In the genomic region with DNA sequence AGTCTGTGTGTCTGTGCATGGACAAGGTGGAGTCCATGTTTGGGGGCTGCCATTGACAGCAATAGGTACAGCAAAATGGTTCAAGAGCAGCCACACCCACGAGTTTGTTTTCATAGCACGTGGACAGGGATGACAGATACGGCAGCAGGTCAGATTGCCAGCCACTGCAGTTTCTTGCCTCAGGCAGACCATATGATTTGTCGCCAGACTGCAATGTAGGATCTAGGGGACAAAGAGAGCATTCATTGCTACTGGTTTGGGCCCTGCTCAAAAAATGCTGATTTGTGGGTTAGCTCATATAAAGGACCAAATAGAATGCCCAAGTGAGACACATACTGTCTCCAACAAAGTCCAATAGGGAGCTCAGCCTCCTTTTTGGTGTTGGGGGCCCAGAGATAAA, we compare ENCODE assay signal across 16 cellular contexts.
"Had no signal": no experiment of that assay in that cellular context is flagged by ENCODE, and none has a peak within 500 bp of the region (broad histone marks: within the 10 kb centered on the region; RNA-seq: fewer than 3 reads in every experiment).

No MANE protein-coding gene starts in this region.

- H3K36me3 ChIP-seq: brain microvascular endothelial cell, gastroesophageal sphincter, neural progenitor cell, transverse colon, vagina had no signal

- H3K4me3 ChIP-seq: gastroesophageal sphincter, lung, neural progenitor cell, transverse colon, vagina had no signal

- H3K27ac ChIP-seq: brain microvascular endothelial cell, epithelial cell of prostate, gastroesophageal sphincter, neural progenitor cell, transverse colon, vagina had no signal

- DNase-seq: activated CD4-positive, alpha-beta T cell treated with anti-CD3 and anti-CD28 coated beads for 48 hours; activated CD8-positive, alpha-beta memory T cell treated with anti-CD3 and anti-CD28 coated beads, Interleukin-2, amount 50 U/mL, for 48 hours; activated CD8-positive, alpha-beta T cell treated with anti-CD3 and anti-CD28 coated beads for 36 hours; activated naive CD8-positive, alpha-beta T cell treated with anti-CD3 and anti-CD28 coated beads, Interleukin-2, amount 10 ng/mL, durations not matched to agents 7 days and 5 days; brain microvascular endothelial cell; cerebellar nuclear complex; effector CD8-positive, alpha-beta T cell; left colon; stimulated activated CD4-positive, alpha-beta T cell treated with anti-CD3 and anti-CD28 coated beads, Interleukin-4, amount 100 ng/mL, for 1 hour; stimulated activated naive CD4-positive, alpha-beta T cell; transverse colon had no signal

- ATAC-seq: activated CD8-positive, alpha-beta T cell treated with anti-CD3 and anti-CD28 coated beads for 36 hours; gastroesophageal sphincter; left colon had no signal

- H3K27me3 ChIP-seq: brain microvascular endothelial cell, neural progenitor cell, transverse colon, vagina had no signal

- H3K9me3 ChIP-seq: gastroesophageal sphincter, transverse colon, vagina had no signal

- H3K4me1 ChIP-seq: gastroesophageal sphincter, transverse colon, vagina had no signal
